ENCODE assay signal across 8 cellular contexts in the genomic region with DNA sequence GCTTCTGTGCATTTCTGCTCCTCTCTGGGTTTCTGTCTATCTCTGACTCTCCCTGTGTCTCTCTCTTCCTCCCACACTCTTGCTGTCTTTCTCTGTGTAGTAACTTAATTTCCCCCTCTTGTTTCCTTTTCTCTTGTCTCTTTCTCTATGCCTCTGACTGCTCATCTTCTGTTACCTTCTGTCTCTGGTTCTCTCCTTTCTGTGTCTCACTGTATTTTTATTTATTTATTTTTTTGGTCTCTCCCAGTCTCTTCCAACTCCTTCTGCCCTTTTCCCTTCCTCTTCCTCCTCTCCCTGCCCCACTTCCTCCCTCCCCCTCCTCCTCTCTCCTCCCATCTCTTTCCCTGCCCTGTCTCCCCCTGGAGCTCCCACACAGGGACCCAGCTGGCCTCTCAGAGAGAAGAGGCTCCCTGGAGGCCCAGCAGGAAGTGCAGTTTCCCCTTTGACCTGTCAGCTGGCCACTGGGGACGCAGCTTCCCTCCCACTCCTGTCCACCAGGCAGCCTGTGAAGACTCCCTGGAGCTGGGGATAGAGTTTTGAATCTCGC. TPM values are rescaled to one million over a fixed set of nuclear protein-coding genes. Genes with fewer than 3 reads are reported as not detected.
DNase-seq lines count a peak whose midpoint lies in the region; ATAC-seq, FAIRE-seq and TF ChIP-seq lines count a peak whose summit lies in the region.

No MANE protein-coding gene starts in this region.

- no peak for FAIRE-seq in kidney (lab: Jason Lieb, UNC)

- ATAC-seq in natural killer cell treated with Interleukin-12 subunit alpha and Interleukin-12 subunit beta and Interleukin-15 and Interleukin-18, amount 100 ng/mL, for 72 hours, result no peak
- no peak for ATAC-seq in natural killer cell
- no peak for ATAC-seq in HG03571 (IDR thresholded peaks at IDR 0.05; ENCODE audit: unreplicated experiment)

- H3K9me3 Mint-ChIP-seq in natural killer cell treated with Interleukin-12 subunit alpha and Interleukin-12 subunit beta and Interleukin-15 and Interleukin-18, amount 100 ng/mL, for 72 hours, result no peaks in the 10 kb centered on the region
- no peaks in the 10 kb centered on the region for H3K9me3 Mint-ChIP-seq in natural killer cell

- H3K36me3 ChIP-seq in kidney (ENCODE audit: control insufficient read depth in 1 of 2, insufficient read depth in 2 of 2, low read length in 2 of 2), result no peaks in the 10 kb centered on the region

- no peak overlapping the region for H3K4me3 ChIP-seq in WI38 (ENCODE audit: low read depth, low read length)
- H3K4me3 ChIP-seq in kidney (ENCODE audit: low read length in 2 of 2), result no peak overlapping the region

- peaks cover 11 to 16% of the 10 kb centered on the region in 2 donors for H3K4me1 Mint-ChIP-seq in natural killer cell treated with Interleukin-12 subunit alpha and Interleukin-12 subunit beta and Interleukin-15 and Interleukin-18, amount 100 ng/mL, for 72 hours (ENCODE audit: low read depth in 2 of 2)
- H3K4me1 Mint-ChIP-seq in natural killer cell, result peaks cover 9 to 16% of the 10 kb centered on the region in 2 donors

- H3K9ac ChIP-seq in kidney (ENCODE audit: low read length in 2 of 2), result no peak overlapping the region

- peak overlapping the region in 1 of 2 donors; percentile 60 for H3K27ac ChIP-seq in kidney (ENCODE audit: low read depth in 2 of 2, low read length in 2 of 2)

- H3K27me3 Mint-ChIP-seq in natural killer cell treated with Interleukin-12 subunit alpha and Interleukin-12 subunit beta and Interleukin-15 and Interleukin-18, amount 100 ng/mL, for 72 hours, result no peaks in the 10 kb centered on the region
- no peaks in the 10 kb centered on the region for H3K27me3 Mint-ChIP-seq in natural killer cell (ENCODE audit: low read depth in 2 of 2)

- intact Hi-C loops in natural killer cell (cut with micrococcal nuclease), result no loop called here
- intact Hi-C loops in kidney (cut with DNase I), result no loop called here

- H3K4me3 Mint-ChIP-seq in natural killer cell treated with Interleukin-12 subunit alpha and Interleukin-12 subunit beta and Interleukin-15 and Interleukin-18, amount 100 ng/mL, for 72 hours, result peak overlapping the region; percentile 6
- H3K4me3 Mint-ChIP-seq in natural killer cell, result no peak overlapping the region

- no peak for DNase-seq in natural killer cell treated with Interleukin-12 subunit alpha and Interleukin-12 subunit beta and Interleukin-15 and Interleukin-18, amount 100 ng/mL, for 72 hours (ENCODE audit: low spot score)
- DNase-seq in natural killer cell (no peak), kidney (peak; percentile 91), hippocampal formation (lab: John Stamatoyannopoulos, UW) (no peak), NCI-H774 (lab: John Stamatoyannopoulos, UW) (no peak), AG20443 (ENCODE audit: low spot score) (no peak)

- no peaks in the 10 kb centered on the region for H3K4me1 ChIP-seq in kidney (ENCODE audit: control insufficient read depth in 1 of 2, insufficient read depth in 1 of 2, low read depth in 1 of 2, low read length in 2 of 2)

- no peaks in the 10 kb centered on the region for H3K9me3 ChIP-seq in kidney (ENCODE audit: control insufficient read depth in 1 of 2, low read length in 2 of 2)

- TF ChIP-seq CTCF in natural killer cell (IDR thresholded peaks at IDR 0.05) (no peak), WI38 (IDR thresholded peaks at IDR 0.05; ENCODE audit: low read depth, low read length) (peak; percentile 13; the same call in 1 of the 2 replicates), kidney (IDR thresholded peaks at IDR 0.05; ENCODE audit: borderline replicate concordance, extremely low read depth, insufficient read depth) (no peak)

- H3K36me3 Mint-ChIP-seq in natural killer cell treated with Interleukin-12 subunit alpha and Interleukin-12 subunit beta and Interleukin-15 and Interleukin-18, amount 100 ng/mL, for 72 hours, result no peaks in the 10 kb centered on the region
- H3K36me3 Mint-ChIP-seq in natural killer cell, result no peaks in the 10 kb centered on the region

- H3K27ac Mint-ChIP-seq in natural killer cell treated with Interleukin-12 subunit alpha and Interleukin-12 subunit beta and Interleukin-15 and Interleukin-18, amount 100 ng/mL, for 72 hours, result peak overlapping the region in 1 of 2 donors; percentile 47
- H3K27ac Mint-ChIP-seq in natural killer cell, result peak overlapping the region in 1 of 2 donors; percentile 16

RNA-seq across cellular contexts. Expression of a gene that starts 38.3 kb away (rescaled TPM):
- total RNA-seq in natural killer cell treated with Interleukin-12 subunit alpha and Interleukin-12 subunit beta and Interleukin-15 and Interleukin-18, amount 100 ng/mL, for 72 hours, result 100 to 1,000 TPM; 623 to 642 TPM
- total RNA-seq in natural killer cell (1,000 to 10,000 TPM in 1 of 3 donors, 100 to 1,000 TPM in 2; 803 to 1,038 (median 808) TPM), kidney (655 TPM)
- polyA plus RNA-seq in kidney (ENCODE audit: insufficient read depth, low read depth, low replicate concordance), result 85.2 TPM

RNA-seq across cellular contexts. Expression of a gene that starts 55.4 kb away (rescaled TPM):
- 10 to 100 TPM; 67.5 to 96.7 TPM for total RNA-seq in natural killer cell treated with Interleukin-12 subunit alpha and Interleukin-12 subunit beta and Interleukin-15 and Interleukin-18, amount 100 ng/mL, for 72 hours
- 10 to 100 TPM; 35.5 to 45.4 (median 41.5) TPM for total RNA-seq in natural killer cell
- total RNA-seq in kidney, result 72.8 TPM
- 194 TPM for polyA plus RNA-seq in kidney (ENCODE audit: insufficient read depth, low read depth, low replicate concordance)
